In the genomic region with DNA sequence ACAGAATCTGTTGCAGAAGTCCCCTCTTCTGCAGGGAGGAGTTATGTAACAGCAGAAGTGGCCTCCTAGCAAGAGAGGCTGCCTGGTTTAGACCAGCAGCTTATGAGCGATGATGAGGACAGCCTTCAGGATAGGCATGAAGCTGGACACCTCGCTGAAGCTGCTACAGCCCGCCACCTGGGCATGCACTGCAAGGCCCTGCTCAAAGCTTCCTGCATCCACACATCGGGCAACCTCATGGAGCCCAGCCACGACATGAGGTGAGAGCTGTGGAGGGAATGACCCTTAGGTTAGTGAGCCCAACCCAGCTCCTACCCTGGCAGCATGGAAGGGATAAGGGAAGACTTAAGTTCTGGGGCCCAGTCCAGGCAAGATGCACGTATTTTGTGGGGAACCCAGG, we compare ENCODE assay signal across 8 cellular contexts. TPM values are rescaled to one million over a fixed set of nuclear protein-coding genes. Genes with fewer than 3 reads are reported as not detected.
"Had no signal": no experiment of that assay in that cellular context is flagged by ENCODE, and none has a peak within 500 bp of the region (broad histone marks: within the 10 kb centered on the region; RNA-seq: fewer than 3 reads in every experiment).

No MANE protein-coding gene starts in this region.

- H3K27ac ChIP-seq: HL-60 had no signal

- ATAC-seq: HepG2, K562 had no signal

- H3K27me3 Mint-ChIP-seq: IgD-negative memory B cell had no signal

- H3K9me3 Mint-ChIP-seq: IgD-negative memory B cell had no signal

- FAIRE-seq: HepG2, HTR-8/SVneo, K562 had no signal

- H3K27ac Mint-ChIP-seq: IgD-negative memory B cell had no signal

- DNase-seq: IMR-90, KBM-7 had no signal

- H3K4me3 ChIP-seq: K562 had no signal

- H3K4me3 Mint-ChIP-seq: IgD-negative memory B cell had no signal

RNA-seq across cellular contexts. Expression of gene WNT8B, which starts 24.7 kb away (rescaled TPM):
- total RNA-seq: HT1080, IMR-90, K562 had no signal
- polyA plus RNA-seq: IgD-negative memory B cell, K562 had no signal
